Comparison of ENCODE assay signal across 8 cellular contexts in the genomic region with DNA sequence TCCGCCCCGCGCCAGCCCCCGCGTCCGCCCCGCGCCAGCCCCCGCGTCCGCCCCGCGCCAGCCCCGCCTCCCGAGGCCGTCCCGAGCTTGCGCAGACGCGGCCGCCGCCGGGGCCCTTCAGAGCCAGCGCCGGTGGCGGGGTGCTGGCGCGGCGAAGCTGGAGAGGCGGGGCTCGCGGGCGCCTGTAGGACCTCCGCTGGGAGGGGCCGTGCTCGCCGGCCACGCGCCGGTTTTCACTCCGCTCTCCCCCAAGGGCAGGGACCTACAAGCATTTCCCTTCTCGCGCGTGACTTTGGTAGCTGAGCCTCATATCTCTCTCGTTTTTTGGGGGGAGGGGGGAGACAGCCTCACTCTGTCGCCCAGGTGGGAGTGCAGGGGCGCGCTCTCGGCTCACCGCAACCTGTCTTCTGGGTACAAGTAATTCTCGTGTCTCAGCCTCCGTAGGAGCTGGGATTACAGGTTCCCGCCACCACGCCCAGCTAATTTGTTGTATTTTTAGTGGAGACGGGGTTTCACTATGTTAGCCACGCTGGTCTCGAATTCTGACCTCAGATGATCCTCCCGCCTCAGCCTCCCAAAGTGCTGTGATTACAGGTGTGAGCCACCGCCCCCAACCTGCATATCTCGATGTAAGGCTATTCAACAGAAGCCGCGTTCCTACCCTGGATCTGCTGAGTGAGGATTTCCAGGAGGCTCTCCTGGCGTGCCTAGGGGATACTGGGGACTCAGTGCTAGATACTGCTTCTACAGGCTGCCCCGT. TPM values are rescaled to one million over a fixed set of nuclear protein-coding genes. Genes with fewer than 3 reads are reported as not detected.
A peak's percentile ranks its signal among the peaks of the same experiment; 100 is the strongest.
DNase-seq lines count a peak whose midpoint lies in the region; FAIRE-seq and TF ChIP-seq lines count a peak whose summit lies in the region.

A gene (minus strand): TSS at position 159 of the 760 bp plus-strand sequence. CDS start 6,595 bp downstream, outside the sequence.

- peaks cover 4% of the 10 kb centered on the region for H3K4me1 Mint-ChIP-seq in astrocyte (ENCODE audit: low read depth, unreplicated experiment)

- TF ChIP-seq POLR2A in NB4 (IDR thresholded peaks at IDR 0.05; ENCODE audit: extremely low read depth, insufficient read length) (no peak), uterus (IDR thresholded peaks at IDR 0.05) (peak in 1 of 2 donors; percentile 10)

- POLR2A ChIA-PET in GM10248 (lab: Yijun Ruan, JAX) = interaction anchor here (0.9 kb wide), 1 partner anchor 38 kb away, joined by 3 read pairs; no protein-coding TSS in a partner anchor

- no peaks in the 10 kb centered on the region for H3K27me3 ChIP-seq in astrocyte (ENCODE audit: insufficient read depth, low read length)
- no peaks in the 10 kb centered on the region for H3K27me3 ChIP-seq in hepatocyte
- H3K27me3 ChIP-seq in rectal smooth muscle tissue (ENCODE audit: control insufficient read depth, insufficient read depth, low read length) = no peaks in the 10 kb centered on the region
- H3K27me3 ChIP-seq in uterus = no peaks in the 10 kb centered on the region

- peaks cover 15% of the 10 kb centered on the region for H3K4me1 ChIP-seq in astrocyte (ENCODE audit: insufficient read depth, low read length)
- peaks cover 13% of the 10 kb centered on the region for H3K4me1 ChIP-seq in hepatocyte (ENCODE audit: insufficient read depth)
- H3K4me1 ChIP-seq in rectal smooth muscle tissue (ENCODE audit: control insufficient read depth, insufficient read depth, low read length) = peaks cover 4% of the 10 kb centered on the region
- peaks cover 0 to 3% of the 10 kb centered on the region in 2 donors for H3K4me1 ChIP-seq in uterus

- H3K36me3 Mint-ChIP-seq in astrocyte (ENCODE audit: low read depth, unreplicated experiment) = peaks cover 30% of the 10 kb centered on the region

- peak; percentile 87 for DNase-seq in GM10248 (ENCODE audit: extremely low spot score)
- no peak for DNase-seq in HFF-Myc (ENCODE audit: extremely low read depth, low read depth)
- peak; percentile 86 for DNase-seq in NB4 (ENCODE audit: low read depth)
- peak; percentile 73 for DNase-seq in T-helper 22 cell (ENCODE audit: low read depth)
- peak; percentile 48 for DNase-seq in astrocyte (ENCODE audit: low read depth)
- DNase-seq in hepatocyte (ENCODE audit: low spot score) = peak; percentile 93
- DNase-seq in uterus = peak; percentile 75 to 81

- H2AFZ ChIP-seq in astrocyte (ENCODE audit: low read depth, low read length) = peak within 1 kb of the TSS; percentile 99
- peak within 1 kb of the TSS; percentile 89 for H2AFZ ChIP-seq in hepatocyte

- H3K4me3 ChIP-seq in HFF-Myc (replicated peaks; ENCODE audit: low read depth, low read length) (peak within 1 kb of the TSS; percentile 78), NB4 (ENCODE audit: low read depth, low read length) (peak within 1 kb of the TSS; percentile 63), astrocyte (ENCODE audit: insufficient read depth, low read depth, low read length) (peak within 1 kb of the TSS; percentile 86), hepatocyte (peak within 1 kb of the TSS; percentile 55), rectal smooth muscle tissue (ENCODE audit: low read length) (peak within 1 kb of the TSS; percentile 90), uterus (peak within 1 kb of the TSS; percentile 77 to 85)

- H3K4me2 ChIP-seq in astrocyte (ENCODE audit: low read length) (peak within 1 kb of the TSS; percentile 98), hepatocyte (peak within 1 kb of the TSS; percentile 99)

- 12% methylated on average over 39 of the region's 64 CpGs for WGBS in hepatocyte (ENCODE audit: low lambda C conversion rate, missing lambda C conversion rate)

- TF ChIP-seq CTCF in GM10248 (IDR thresholded peaks at IDR 0.05; ENCODE audit: control extremely low read depth, extremely low read depth, low read depth, missing control alignments) = no peak
- no peak for TF ChIP-seq CTCF in HFF-Myc (IDR thresholded peaks at IDR 0.05; ENCODE audit: low read depth, low read length, missing control alignments)
- no peak for TF ChIP-seq CTCF in NB4 (IDR thresholded peaks at IDR 0.05; ENCODE audit: low read depth, low read length)
- TF ChIP-seq CTCF in astrocyte (IDR thresholded peaks at IDR 0.05; ENCODE audit: insufficient read depth, low read depth, low read length) = no peak
- no peak for TF ChIP-seq CTCF in hepatocyte (IDR thresholded peaks at IDR 0.05; ENCODE audit: poor library complexity)
- TF ChIP-seq CTCF in uterus (IDR thresholded peaks at IDR 0.05) = no peak

- no peaks in the 10 kb centered on the region for H3K9me2 ChIP-seq in hepatocyte (replicated peaks; ENCODE audit: insufficient read depth)

- peak within 1 kb of the TSS; percentile 84 for H3K9ac ChIP-seq in astrocyte (ENCODE audit: low read length)
- H3K9ac ChIP-seq in rectal smooth muscle tissue (ENCODE audit: low read length) = peak within 1 kb of the TSS; percentile 40

- intact Hi-C loops in uterus (cut with DNase I; ENCODE audit: low total_unique reads) = no loop called here

- peaks cover 15% of the 10 kb centered on the region for H3K79me2 ChIP-seq in astrocyte (ENCODE audit: insufficient read depth, low read length)
- H3K79me2 ChIP-seq in hepatocyte = peaks cover 28% of the 10 kb centered on the region

- CTCF ChIA-PET in GM10248 (lab: Yijun Ruan, JAX) = interaction anchor here (0.9 to 2.7 kb wide), 5 partner anchors 20 to 72 kb away, joined by 3 to 11 read pairs (median 4); a partner anchor contains a TSS

- H4K20me1 ChIP-seq in astrocyte (ENCODE audit: insufficient read depth, low read length) (no peaks in the 10 kb centered on the region), hepatocyte (ENCODE audit: insufficient read depth, poor library complexity, severe bottlenecking) (no peaks in the 10 kb centered on the region)

- peak within 1 kb of the TSS; percentile 89 for H3K4me3 Mint-ChIP-seq in astrocyte (ENCODE audit: unreplicated experiment)

- H3K27me3 Mint-ChIP-seq in astrocyte (ENCODE audit: low read depth, unreplicated experiment) = no peaks in the 10 kb centered on the region

- H3K27ac Mint-ChIP-seq in astrocyte (ENCODE audit: unreplicated experiment) = peak within 1 kb of the TSS; percentile 80

- no peak for FAIRE-seq in astrocyte (lab: Jason Lieb, UNC)

- H3K9me3 Mint-ChIP-seq in astrocyte (ENCODE audit: unreplicated experiment) = peaks cover 19% of the 10 kb centered on the region

- H3K9me3 ChIP-seq in astrocyte (ENCODE audit: insufficient read depth, low read depth, low read length) (peaks cover 19% of the 10 kb centered on the region), hepatocyte (ENCODE audit: low read depth) (no peaks in the 10 kb centered on the region), uterus (no peaks in the 10 kb centered on the region)

- H3K36me3 ChIP-seq in astrocyte (ENCODE audit: insufficient read depth, low read length) (peaks cover 11% of the 10 kb centered on the region), hepatocyte (replicated peaks; ENCODE audit: insufficient read depth, low read depth) (peaks cover 2% of the 10 kb centered on the region), rectal smooth muscle tissue (ENCODE audit: control insufficient read depth, insufficient read depth, low read length) (peaks cover 14% of the 10 kb centered on the region), uterus (no peaks in the 10 kb centered on the region)

- H3K27ac ChIP-seq in astrocyte (ENCODE audit: low read depth, low read length) (peak within 1 kb of the TSS; percentile 12), hepatocyte (peak within 1 kb of the TSS; percentile 74), rectal smooth muscle tissue (ENCODE audit: low read depth, low read length) (peak within 1 kb of the TSS; percentile 88), uterus (peak within 1 kb of the TSS; percentile 88 to 92)

RNA-seq across cellular contexts. Expression of the gene that starts here (rescaled TPM):
- 7.9 and 8.1 TPM in 2 replicates for total RNA-seq in astrocyte
- 11.8 and 14.6 TPM in 2 replicates for total RNA-seq in hepatocyte
- 4.2 and 9.3 TPM in 2 replicates for polyA plus RNA-seq in hepatocyte
- 10 to 100 TPM; 13.3 to 38.4 (median 23.7) TPM for total RNA-seq in uterus

Comparison
In these comparisons a context has a peak if more than half of its experiments do, and no peak if none do; other contexts are left out.
1. H3K27ac ChIP-seq: peak in every context shown above with its lines; median percentile 90 in uterus; 88 in rectal smooth muscle tissue; 74 in hepatocyte; 12 in astrocyte.